11 cellular contexts compared by ENCODE assay signal in the genomic region with DNA sequence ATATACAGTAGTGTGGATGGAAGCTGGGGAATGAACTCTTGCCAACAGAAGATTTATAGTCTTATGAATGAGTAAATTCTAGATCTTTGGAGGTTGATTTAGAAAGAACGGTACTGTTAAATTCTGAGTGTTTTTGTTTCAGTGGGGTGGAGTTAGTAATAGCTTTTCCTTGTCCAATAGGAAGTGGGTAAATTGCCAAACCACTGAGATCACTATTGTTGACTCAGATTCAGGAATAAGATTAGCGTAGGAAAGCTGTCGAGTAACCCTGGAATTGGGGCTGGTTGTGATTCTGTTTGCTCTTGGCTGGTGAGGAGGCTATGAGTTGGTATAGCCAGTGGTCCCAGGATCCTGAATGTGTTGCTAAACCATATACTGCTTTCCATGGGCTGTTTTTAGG.
DNase-seq lines count a peak whose midpoint lies in the region; ATAC-seq, FAIRE-seq and TF ChIP-seq lines count a peak whose summit lies in the region.
"Had no signal": no experiment of that assay in that cellular context is flagged by ENCODE, and none has a peak within 500 bp of the region (broad histone marks: within the 10 kb centered on the region; RNA-seq: fewer than 3 reads in every experiment).

No MANE protein-coding gene starts in this region.

- H3F3A ChIP-seq in GM23248 (ENCODE audit: insufficient read depth): peaks cover 14% of the 10 kb centered on the region

- H3K36me3 Mint-ChIP-seq in progenitor cell of endocrine pancreas (ENCODE audit: insufficient read depth): no peaks in the 10 kb centered on the region

- H4K20me1 ChIP-seq in GM23248 (ENCODE audit: insufficient read depth): no peaks in the 10 kb centered on the region

- no peaks in the 10 kb centered on the region for H3K9me2 ChIP-seq in GM23248 (ENCODE audit: insufficient read depth)

- intact Hi-C loops in left ventricle myocardium superior (cut with micrococcal nuclease): loop anchor here (10.0 kb wide), 1 partner anchor 139 kb away; no protein-coding TSS in a partner anchor

- H3K27ac ChIP-seq in GM23248 (peak overlapping the region; percentile 28; the same call in 1 of the 2 replicates), small intestine (ENCODE audit: low read depth in 1 of 2, low read length in 1 of 2) (peak overlapping the region; percentile 38 to 70)

- H2AFZ ChIP-seq in GM23248: peak overlapping the region; percentile 40; the same call in 1 of the 2 replicates

- H3K27me3 Mint-ChIP-seq in progenitor cell of endocrine pancreas: no peaks in the 10 kb centered on the region
- H3K27me3 Mint-ChIP-seq: activated CD4-positive, alpha-beta memory T cell treated with anti-CD3 and anti-CD28 coated beads, Interleukin-2, amount 10 ng/mL, durations not matched to agents 7 days and 5 days; naive thymus-derived CD8-positive, alpha-beta T cell had no signal

- H3K27me3 ChIP-seq in GM23248 (replicated peaks; ENCODE audit: insufficient read depth) (no peaks in the 10 kb centered on the region), small intestine (ENCODE audit: control insufficient read depth in 2 of 2, insufficient read depth in 2 of 2, low read length in 2 of 2) (no peaks in the 10 kb centered on the region)

- H3K9me3 ChIP-seq in GM23248 (ENCODE audit: low read depth): no peaks in the 10 kb centered on the region
- no peaks in the 10 kb centered on the region for H3K9me3 ChIP-seq in small intestine (ENCODE audit: control insufficient read depth, low read depth)

- peak overlapping the region; percentile 42 for H3K4me2 ChIP-seq in GM23248 (ENCODE audit: unreplicated experiment)

- no peak overlapping the region for H3K27ac Mint-ChIP-seq in progenitor cell of endocrine pancreas
- H3K27ac Mint-ChIP-seq: activated CD4-positive, alpha-beta memory T cell treated with anti-CD3 and anti-CD28 coated beads, Interleukin-2, amount 10 ng/mL, durations not matched to agents 7 days and 5 days had no signal

- H3K4me1 ChIP-seq in GM23248 (ENCODE audit: insufficient read depth): peaks cover 25% of the 10 kb centered on the region
- H3K4me1 ChIP-seq in small intestine (ENCODE audit: control insufficient read depth in 2 of 2, insufficient read depth in 1 of 2, low read depth in 1 of 2, low read length in 1 of 2): peaks cover 0 to 7% of the 10 kb centered on the region in 2 donors

- 1 to 2% methylated on average over 3 of the region's 3 CpGs for WGBS in GM23248 (ENCODE audit: low coverage in 1 of 2, low lambda C conversion rate in 2 of 2, missing lambda C conversion rate in 2 of 2), 2 experiments
- WGBS in small intestine, 3 donors: 33 to 62% (median 49%) methylated on average over 3 of the region's 3 CpGs

- DNase-seq in GM23248: peak; percentile 93
- peak; percentile 71 for DNase-seq in astrocyte of the cerebellum (ENCODE audit: low read depth)
- no peak for DNase-seq in left ventricle myocardium superior
- no peak for DNase-seq in small intestine
- DNase-seq in NCI-H1417 (lab: John Stamatoyannopoulos, UW): no peak
- DNase-seq in stimulated activated CD4-positive, alpha-beta T cell treated with anti-CD3 and anti-CD28 coated beads, Interleukin-12 subunit alpha, Interleukin-12 subunit beta, amount 100 ng/mL, for 4 hours: no peak
- no peak for DNase-seq in progenitor cell of endocrine pancreas (ENCODE audit: low spot score, unreplicated experiment)
- DNase-seq: activated CD4-positive, alpha-beta memory T cell treated with anti-CD3 and anti-CD28 coated beads, Interleukin-2, amount 10 ng/mL, durations not matched to agents 7 days and 5 days; naive thymus-derived CD8-positive, alpha-beta T cell had no signal

- no peak overlapping the region for H3K4me3 Mint-ChIP-seq in progenitor cell of endocrine pancreas (ENCODE audit: low read depth)
- H3K4me3 Mint-ChIP-seq: activated CD4-positive, alpha-beta memory T cell treated with anti-CD3 and anti-CD28 coated beads, Interleukin-2, amount 10 ng/mL, durations not matched to agents 7 days and 5 days; naive thymus-derived CD8-positive, alpha-beta T cell had no signal

- no peaks in the 10 kb centered on the region for H3K79me2 ChIP-seq in GM23248 (ENCODE audit: insufficient read depth)

- TF ChIP-seq CTCF in astrocyte of the cerebellum (IDR thresholded peaks at IDR 0.05; ENCODE audit: low read depth, low read length, missing control alignments) (no peak), progenitor cell of endocrine pancreas (IDR thresholded peaks at IDR 0.05; ENCODE audit: unreplicated experiment) (no peak)

- H3K4me1 Mint-ChIP-seq in progenitor cell of endocrine pancreas (ENCODE audit: low read depth): peaks cover 21% of the 10 kb centered on the region

- H3K36me3 ChIP-seq in GM23248 (ENCODE audit: low read depth) (no peaks in the 10 kb centered on the region), small intestine (ENCODE audit: control insufficient read depth in 2 of 2, insufficient read depth in 2 of 2, low read length in 2 of 2) (no peaks in the 10 kb centered on the region)

- 0 out of 2 replicates have a peak overlapping the region, but pooled peaks have one; percentile 6 for H3K9ac ChIP-seq in GM23248

- no peak for FAIRE-seq in small intestine (lab: Jason Lieb, UNC)
- FAIRE-seq: H1 had no signal

- H3K9me3 Mint-ChIP-seq in progenitor cell of endocrine pancreas (ENCODE audit: low read depth): no peaks in the 10 kb centered on the region
- H3K9me3 Mint-ChIP-seq: activated CD4-positive, alpha-beta memory T cell treated with anti-CD3 and anti-CD28 coated beads, Interleukin-2, amount 10 ng/mL, durations not matched to agents 7 days and 5 days; naive thymus-derived CD8-positive, alpha-beta T cell had no signal

- H3K4me3 ChIP-seq in GM23248 (peak overlapping the region; percentile 34; the same call in 1 of the 2 replicates), astrocyte of the cerebellum (ENCODE audit: low read depth, low read length) (no peak overlapping the region), small intestine (ENCODE audit: low read depth in 1 of 2, low read length in 2 of 2) (no peak overlapping the region)

- peak; percentile 58 for ATAC-seq in left ventricle myocardium superior
- no peak for ATAC-seq in GM18861 (IDR thresholded peaks at IDR 0.05; ENCODE audit: unreplicated experiment)
- ATAC-seq: naive thymus-derived CD8-positive, alpha-beta T cell had no signal

- in situ Hi-C loops in GM23248 (cut with MboI): loop anchor here (10.0 kb wide), 1 partner anchor 469 kb away; no protein-coding TSS in a partner anchor
- in situ Hi-C loops in astrocyte of the cerebellum (cut with HindIII; ENCODE audit: low sequenced_read_pairs): no loop called here

Comparison
In these comparisons a context has a peak if more than half of its experiments do, and no peak if none do; other contexts are left out.
1. DNase-seq: peak in GM23248 (single experiment) and astrocyte of the cerebellum (single experiment); none in left ventricle myocardium superior (single experiment), small intestine (single experiment), NCI-H1417 (0 of 3), stimulated activated CD4-positive, alpha-beta T cell treated with anti-CD3 and anti-CD28 coated beads, Interleukin-12 subunit alpha, Interleukin-12 subunit beta, amount 100 ng/mL, for 4 hours (single experiment) and progenitor cell of endocrine pancreas (single experiment).